Comparison of ENCODE assay signal across 1 cellular context in the genomic region with DNA sequence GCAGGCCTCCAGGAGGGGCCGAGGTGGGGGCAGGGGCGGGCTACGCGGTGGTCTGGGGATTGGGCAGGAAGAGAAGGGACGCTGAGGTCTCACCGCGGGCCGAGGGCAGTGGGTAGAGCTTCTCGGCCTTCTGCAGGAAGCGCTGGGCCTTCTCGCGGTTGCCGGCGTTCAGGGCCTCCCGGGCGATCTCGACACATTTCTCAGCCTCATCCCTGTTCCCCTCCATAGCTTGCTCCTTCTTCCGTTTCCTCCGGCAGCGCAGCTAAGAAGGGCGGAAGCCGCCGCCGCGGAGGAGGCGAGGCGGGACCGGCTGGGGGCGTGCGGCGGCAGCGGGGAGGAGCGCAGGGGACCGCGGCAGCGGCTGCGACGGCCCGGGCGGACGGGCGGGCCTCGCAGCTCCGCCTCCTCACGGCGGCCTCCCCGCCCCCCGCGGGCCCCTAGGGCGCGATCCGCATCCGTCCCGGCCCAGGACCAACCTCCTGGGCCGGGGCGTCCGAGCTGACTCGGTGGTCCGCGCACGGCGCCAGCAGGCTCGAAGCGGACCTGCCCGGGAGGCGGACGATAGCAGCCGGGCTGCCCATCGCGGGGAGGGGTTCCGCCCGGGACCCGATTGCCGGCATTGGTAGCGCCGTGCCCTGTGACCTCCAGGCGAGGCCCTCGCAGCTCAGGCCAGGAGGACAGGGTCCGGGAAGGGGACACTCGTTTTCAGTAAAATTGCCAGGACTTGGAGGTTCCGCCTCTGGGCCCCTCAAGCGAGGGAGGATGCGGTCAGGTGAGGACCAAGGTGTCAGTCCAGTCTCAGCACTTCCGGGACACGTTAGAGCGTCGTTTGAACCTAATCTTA.
A peak's percentile ranks its signal among the peaks of the same experiment; 100 is the strongest.
TF ChIP-seq lines count a peak whose summit lies in the region.

A gene (minus strand): TSS at position 273 of the 844 bp plus-strand sequence. CDS start 47 bp downstream, at position 226.

TF ChIP-seq in K562, 482 proteins besides CTCF, POLR2A, EP300 and RAD21 (continued from another document and continues in another):
- TF ChIP-seq, protein P1, sequence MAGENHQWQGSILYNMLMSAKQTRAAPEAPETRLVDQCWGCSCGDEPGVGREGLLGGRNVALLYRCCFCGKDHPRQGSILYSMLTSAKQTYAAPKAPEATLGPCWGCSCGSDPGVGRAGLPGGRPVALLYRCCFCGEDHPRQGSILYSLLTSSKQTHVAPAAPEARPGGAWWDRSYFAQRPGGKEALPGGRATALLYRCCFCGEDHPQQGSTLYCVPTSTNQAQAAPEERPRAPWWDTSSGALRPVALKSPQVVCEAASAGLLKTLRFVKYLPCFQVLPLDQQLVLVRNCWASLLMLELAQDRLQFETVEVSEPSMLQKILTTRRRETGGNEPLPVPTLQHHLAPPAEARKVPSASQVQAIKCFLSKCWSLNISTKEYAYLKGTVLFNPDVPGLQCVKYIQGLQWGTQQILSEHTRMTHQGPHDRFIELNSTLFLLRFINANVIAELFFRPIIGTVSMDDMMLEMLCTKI (IDR thresholded peaks at IDR 0.05; ENCODE audit: partially characterized antibody) = no peak
- TF ChIP-seq HSF4 (CRISPR knock-in tag; IDR thresholded peaks at IDR 0.05; ENCODE audit: borderline replicate concordance) (no peak), CBX2 (IDR thresholded peaks at IDR 0.05; ENCODE audit: insufficient read depth, low read length, poor library complexity, severe bottlenecking) (no peak), DDX20 (tag; IDR thresholded peaks at IDR 0.05; ENCODE audit: low read depth) (no peak), ASH1L (IDR thresholded peaks at IDR 0.05; ENCODE audit: borderline replicate concordance, low read depth, partially characterized antibody) (no peak), NR1H2 (CRISPR knock-in tag; IDR thresholded peaks at IDR 0.05) (no peak), ZNF282 (CRISPR knock-in tag; IDR thresholded peaks at IDR 0.05) (peak; percentile 76; the same call in 1 of the 2 replicates), XRCC4 (IDR thresholded peaks at IDR 0.05; ENCODE audit: extremely low read depth, insufficient read depth, insufficient read length) (no peak), MYBL2 (IDR thresholded peaks at IDR 0.05; ENCODE audit: low read depth) (no peak), MYBL2 (CRISPR knock-in tag; IDR thresholded peaks at IDR 0.05; ENCODE audit: borderline replicate concordance) (no peak)
- TF ChIP-seq, protein P2, sequence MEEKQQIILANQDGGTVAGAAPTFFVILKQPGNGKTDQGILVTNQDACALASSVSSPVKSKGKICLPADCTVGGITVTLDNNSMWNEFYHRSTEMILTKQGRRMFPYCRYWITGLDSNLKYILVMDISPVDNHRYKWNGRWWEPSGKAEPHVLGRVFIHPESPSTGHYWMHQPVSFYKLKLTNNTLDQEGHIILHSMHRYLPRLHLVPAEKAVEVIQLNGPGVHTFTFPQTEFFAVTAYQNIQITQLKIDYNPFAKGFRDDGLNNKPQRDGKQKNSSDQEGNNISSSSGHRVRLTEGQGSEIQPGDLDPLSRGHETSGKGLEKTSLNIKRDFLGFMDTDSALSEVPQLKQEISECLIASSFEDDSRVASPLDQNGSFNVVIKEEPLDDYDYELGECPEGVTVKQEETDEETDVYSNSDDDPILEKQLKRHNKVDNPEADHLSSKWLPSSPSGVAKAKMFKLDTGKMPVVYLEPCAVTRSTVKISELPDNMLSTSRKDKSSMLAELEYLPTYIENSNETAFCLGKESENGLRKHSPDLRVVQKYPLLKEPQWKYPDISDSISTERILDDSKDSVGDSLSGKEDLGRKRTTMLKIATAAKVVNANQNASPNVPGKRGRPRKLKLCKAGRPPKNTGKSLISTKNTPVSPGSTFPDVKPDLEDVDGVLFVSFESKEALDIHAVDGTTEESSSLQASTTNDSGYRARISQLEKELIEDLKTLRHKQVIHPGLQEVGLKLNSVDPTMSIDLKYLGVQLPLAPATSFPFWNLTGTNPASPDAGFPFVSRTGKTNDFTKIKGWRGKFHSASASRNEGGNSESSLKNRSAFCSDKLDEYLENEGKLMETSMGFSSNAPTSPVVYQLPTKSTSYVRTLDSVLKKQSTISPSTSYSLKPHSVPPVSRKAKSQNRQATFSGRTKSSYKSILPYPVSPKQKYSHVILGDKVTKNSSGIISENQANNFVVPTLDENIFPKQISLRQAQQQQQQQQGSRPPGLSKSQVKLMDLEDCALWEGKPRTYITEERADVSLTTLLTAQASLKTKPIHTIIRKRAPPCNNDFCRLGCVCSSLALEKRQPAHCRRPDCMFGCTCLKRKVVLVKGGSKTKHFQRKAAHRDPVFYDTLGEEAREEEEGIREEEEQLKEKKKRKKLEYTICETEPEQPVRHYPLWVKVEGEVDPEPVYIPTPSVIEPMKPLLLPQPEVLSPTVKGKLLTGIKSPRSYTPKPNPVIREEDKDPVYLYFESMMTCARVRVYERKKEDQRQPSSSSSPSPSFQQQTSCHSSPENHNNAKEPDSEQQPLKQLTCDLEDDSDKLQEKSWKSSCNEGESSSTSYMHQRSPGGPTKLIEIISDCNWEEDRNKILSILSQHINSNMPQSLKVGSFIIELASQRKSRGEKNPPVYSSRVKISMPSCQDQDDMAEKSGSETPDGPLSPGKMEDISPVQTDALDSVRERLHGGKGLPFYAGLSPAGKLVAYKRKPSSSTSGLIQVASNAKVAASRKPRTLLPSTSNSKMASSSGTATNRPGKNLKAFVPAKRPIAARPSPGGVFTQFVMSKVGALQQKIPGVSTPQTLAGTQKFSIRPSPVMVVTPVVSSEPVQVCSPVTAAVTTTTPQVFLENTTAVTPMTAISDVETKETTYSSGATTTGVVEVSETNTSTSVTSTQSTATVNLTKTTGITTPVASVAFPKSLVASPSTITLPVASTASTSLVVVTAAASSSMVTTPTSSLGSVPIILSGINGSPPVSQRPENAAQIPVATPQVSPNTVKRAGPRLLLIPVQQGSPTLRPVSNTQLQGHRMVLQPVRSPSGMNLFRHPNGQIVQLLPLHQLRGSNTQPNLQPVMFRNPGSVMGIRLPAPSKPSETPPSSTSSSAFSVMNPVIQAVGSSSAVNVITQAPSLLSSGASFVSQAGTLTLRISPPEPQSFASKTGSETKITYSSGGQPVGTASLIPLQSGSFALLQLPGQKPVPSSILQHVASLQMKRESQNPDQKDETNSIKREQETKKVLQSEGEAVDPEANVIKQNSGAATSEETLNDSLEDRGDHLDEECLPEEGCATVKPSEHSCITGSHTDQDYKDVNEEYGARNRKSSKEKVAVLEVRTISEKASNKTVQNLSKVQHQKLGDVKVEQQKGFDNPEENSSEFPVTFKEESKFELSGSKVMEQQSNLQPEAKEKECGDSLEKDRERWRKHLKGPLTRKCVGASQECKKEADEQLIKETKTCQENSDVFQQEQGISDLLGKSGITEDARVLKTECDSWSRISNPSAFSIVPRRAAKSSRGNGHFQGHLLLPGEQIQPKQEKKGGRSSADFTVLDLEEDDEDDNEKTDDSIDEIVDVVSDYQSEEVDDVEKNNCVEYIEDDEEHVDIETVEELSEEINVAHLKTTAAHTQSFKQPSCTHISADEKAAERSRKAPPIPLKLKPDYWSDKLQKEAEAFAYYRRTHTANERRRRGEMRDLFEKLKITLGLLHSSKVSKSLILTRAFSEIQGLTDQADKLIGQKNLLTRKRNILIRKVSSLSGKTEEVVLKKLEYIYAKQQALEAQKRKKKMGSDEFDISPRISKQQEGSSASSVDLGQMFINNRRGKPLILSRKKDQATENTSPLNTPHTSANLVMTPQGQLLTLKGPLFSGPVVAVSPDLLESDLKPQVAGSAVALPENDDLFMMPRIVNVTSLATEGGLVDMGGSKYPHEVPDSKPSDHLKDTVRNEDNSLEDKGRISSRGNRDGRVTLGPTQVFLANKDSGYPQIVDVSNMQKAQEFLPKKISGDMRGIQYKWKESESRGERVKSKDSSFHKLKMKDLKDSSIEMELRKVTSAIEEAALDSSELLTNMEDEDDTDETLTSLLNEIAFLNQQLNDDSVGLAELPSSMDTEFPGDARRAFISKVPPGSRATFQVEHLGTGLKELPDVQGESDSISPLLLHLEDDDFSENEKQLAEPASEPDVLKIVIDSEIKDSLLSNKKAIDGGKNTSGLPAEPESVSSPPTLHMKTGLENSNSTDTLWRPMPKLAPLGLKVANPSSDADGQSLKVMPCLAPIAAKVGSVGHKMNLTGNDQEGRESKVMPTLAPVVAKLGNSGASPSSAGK (IDR thresholded peaks at IDR 0.05) = peak; percentile 49; the same call in 1 of the 2 replicates
- TF ChIP-seq, protein P3, sequence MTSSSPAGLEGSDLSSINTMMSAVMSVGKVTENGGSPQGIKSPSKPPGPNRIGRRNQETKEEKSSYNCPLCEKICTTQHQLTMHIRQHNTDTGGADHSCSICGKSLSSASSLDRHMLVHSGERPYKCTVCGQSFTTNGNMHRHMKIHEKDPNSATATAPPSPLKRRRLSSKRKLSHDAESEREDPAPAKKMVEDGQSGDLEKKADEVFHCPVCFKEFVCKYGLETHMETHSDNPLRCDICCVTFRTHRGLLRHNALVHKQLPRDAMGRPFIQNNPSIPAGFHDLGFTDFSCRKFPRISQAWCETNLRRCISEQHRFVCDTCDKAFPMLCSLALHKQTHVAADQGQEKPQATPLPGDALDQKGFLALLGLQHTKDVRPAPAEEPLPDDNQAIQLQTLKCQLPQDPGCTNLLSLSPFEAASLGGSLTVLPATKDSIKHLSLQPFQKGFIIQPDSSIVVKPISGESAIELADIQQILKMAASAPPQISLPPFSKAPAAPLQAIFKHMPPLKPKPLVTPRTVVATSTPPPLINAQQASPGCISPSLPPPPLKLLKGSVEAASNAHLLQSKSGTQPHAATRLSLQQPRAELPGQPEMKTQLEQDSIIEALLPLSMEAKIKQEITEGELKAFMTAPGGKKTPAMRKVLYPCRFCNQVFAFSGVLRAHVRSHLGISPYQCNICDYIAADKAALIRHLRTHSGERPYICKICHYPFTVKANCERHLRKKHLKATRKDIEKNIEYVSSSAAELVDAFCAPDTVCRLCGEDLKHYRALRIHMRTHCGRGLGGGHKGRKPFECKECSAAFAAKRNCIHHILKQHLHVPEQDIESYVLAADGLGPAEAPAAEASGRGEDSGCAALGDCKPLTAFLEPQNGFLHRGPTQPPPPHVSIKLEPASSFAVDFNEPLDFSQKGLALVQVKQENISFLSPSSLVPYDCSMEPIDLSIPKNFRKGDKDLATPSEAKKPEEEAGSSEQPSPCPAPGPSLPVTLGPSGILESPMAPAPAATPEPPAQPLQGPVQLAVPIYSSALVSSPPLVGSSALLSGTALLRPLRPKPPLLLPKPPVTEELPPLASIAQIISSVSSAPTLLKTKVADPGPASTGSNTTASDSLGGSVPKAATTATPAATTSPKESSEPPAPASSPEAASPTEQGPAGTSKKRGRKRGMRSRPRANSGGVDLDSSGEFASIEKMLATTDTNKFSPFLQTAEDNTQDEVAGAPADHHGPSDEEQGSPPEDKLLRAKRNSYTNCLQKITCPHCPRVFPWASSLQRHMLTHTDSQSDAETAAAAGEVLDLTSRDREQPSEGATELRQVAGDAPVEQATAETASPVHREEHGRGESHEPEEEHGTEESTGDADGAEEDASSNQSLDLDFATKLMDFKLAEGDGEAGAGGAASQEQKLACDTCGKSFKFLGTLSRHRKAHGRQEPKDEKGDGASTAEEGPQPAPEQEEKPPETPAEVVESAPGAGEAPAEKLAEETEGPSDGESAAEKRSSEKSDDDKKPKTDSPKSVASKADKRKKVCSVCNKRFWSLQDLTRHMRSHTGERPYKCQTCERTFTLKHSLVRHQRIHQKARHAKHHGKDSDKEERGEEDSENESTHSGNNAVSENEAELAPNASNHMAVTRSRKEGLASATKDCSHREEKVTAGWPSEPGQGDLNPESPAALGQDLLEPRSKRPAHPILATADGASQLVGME (CRISPR knock-in tag; IDR thresholded peaks at IDR 0.05) = no peak; the same call in 1 of the 2 replicates
- TF ChIP-seq, protein P4, sequence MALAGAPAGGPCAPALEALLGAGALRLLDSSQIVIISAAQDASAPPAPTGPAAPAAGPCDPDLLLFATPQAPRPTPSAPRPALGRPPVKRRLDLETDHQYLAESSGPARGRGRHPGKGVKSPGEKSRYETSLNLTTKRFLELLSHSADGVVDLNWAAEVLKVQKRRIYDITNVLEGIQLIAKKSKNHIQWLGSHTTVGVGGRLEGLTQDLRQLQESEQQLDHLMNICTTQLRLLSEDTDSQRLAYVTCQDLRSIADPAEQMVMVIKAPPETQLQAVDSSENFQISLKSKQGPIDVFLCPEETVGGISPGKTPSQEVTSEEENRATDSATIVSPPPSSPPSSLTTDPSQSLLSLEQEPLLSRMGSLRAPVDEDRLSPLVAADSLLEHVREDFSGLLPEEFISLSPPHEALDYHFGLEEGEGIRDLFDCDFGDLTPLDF (CRISPR knock-in tag; IDR thresholded peaks at IDR 0.05) = no peak
- TF ChIP-seq, protein P5, sequence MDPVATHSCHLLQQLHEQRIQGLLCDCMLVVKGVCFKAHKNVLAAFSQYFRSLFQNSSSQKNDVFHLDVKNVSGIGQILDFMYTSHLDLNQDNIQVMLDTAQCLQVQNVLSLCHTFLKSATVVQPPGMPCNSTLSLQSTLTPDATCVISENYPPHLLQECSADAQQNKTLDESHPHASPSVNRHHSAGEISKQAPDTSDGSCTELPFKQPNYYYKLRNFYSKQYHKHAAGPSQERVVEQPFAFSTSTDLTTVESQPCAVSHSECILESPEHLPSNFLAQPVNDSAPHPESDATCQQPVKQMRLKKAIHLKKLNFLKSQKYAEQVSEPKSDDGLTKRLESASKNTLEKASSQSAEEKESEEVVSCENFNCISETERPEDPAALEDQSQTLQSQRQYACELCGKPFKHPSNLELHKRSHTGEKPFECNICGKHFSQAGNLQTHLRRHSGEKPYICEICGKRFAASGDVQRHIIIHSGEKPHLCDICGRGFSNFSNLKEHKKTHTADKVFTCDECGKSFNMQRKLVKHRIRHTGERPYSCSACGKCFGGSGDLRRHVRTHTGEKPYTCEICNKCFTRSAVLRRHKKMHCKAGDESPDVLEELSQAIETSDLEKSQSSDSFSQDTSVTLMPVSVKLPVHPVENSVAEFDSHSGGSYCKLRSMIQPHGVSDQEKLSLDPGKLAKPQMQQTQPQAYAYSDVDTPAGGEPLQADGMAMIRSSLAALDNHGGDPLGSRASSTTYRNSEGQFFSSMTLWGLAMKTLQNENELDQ (CRISPR knock-in tag; IDR thresholded peaks at IDR 0.05; ENCODE audit: borderline replicate concordance) = no peak
- TF ChIP-seq, protein P6, sequence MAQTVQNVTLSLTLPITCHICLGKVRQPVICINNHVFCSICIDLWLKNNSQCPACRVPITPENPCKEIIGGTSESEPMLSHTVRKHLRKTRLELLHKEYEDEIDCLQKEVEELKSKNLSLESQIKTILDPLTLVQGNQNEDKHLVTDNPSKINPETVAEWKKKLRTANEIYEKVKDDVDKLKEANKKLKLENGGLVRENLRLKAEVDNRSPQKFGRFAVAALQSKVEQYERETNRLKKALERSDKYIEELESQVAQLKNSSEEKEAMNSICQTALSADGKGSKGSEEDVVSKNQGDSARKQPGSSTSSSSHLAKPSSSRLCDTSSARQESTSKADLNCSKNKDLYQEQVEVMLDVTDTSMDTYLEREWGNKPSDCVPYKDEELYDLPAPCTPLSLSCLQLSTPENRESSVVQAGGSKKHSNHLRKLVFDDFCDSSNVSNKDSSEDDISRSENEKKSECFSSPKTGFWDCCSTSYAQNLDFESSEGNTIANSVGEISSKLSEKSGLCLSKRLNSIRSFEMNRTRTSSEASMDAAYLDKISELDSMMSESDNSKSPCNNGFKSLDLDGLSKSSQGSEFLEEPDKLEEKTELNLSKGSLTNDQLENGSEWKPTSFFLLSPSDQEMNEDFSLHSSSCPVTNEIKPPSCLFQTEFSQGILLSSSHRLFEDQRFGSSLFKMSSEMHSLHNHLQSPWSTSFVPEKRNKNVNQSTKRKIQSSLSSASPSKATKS (CRISPR knock-in tag; IDR thresholded peaks at IDR 0.05) = no peak
- TF ChIP-seq, protein P7, sequence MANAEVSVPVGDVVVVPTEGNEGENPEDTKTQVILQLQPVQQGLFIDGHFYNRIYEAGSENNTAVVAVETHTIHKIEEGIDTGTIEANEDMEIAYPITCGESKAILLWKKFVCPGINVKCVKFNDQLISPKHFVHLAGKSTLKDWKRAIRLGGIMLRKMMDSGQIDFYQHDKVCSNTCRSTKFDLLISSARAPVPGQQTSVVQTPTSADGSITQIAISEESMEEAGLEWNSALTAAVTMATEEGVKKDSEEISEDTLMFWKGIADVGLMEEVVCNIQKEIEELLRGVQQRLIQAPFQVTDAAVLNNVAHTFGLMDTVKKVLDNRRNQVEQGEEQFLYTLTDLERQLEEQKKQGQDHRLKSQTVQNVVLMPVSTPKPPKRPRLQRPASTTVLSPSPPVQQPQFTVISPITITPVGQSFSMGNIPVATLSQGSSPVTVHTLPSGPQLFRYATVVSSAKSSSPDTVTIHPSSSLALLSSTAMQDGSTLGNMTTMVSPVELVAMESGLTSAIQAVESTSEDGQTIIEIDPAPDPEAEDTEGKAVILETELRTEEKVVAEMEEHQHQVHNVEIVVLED (CRISPR knock-in tag; IDR thresholded peaks at IDR 0.05) = peak; percentile 53; the same call in 1 of the 2 replicates
